ENCODE assay signal across 13 cellular contexts in genomic region chr5:169629847-169630548, GRCh38. TPM values are rescaled to one million over a fixed set of nuclear protein-coding genes. Genes with fewer than 3 reads are reported as not detected.
DNase-seq lines count a peak whose midpoint lies in the region; ATAC-seq, FAIRE-seq and TF ChIP-seq lines count a peak whose summit lies in the region.
"Had no signal": no experiment of that assay in that cellular context is flagged by ENCODE, and none has a peak within 500 bp of the region (broad histone marks: within the 10 kb centered on the region; RNA-seq: fewer than 3 reads in every experiment).

No MANE protein-coding gene starts in this region.

- no peaks in the 10 kb centered on the region for H3K4me1 ChIP-seq in GM12878 (ENCODE audit: control insufficient read depth, insufficient read depth, low read length)
- H3K4me1 ChIP-seq: esophagus muscularis mucosa had no signal

- in situ Hi-C loops in GM12878 (cut with MboI): no loop called here

- H4K20me1 ChIP-seq in GM12878 (ENCODE audit: control insufficient read depth, insufficient read depth): no peaks in the 10 kb centered on the region

- TF ChIP-seq EP300 in GM12878 (IDR thresholded peaks at IDR 0.05; ENCODE audit: borderline replicate concordance in 1 of 2, control insufficient read depth in 1 of 2, low read depth in 2 of 2, low read length in 2 of 2): no peak

- no peak for FAIRE-seq in GM12878 (lab: Jason Lieb, UNC)

- no peak overlapping the region for H3K27ac ChIP-seq in GM12878 (ENCODE audit: control insufficient read depth, insufficient read depth)
- H3K27ac ChIP-seq: 22Rv1, esophagus muscularis mucosa had no signal

- WGBS in GM12878 (ENCODE audit: insufficient coverage, insufficient replicate concordance, low lambda C conversion rate, missing lambda C conversion rate): 67% methylated on average over 6 of the region's 6 CpGs

- H3K27me3 ChIP-seq in GM12878 (replicated peaks in 1 of 2; ENCODE audit: control insufficient read depth in 2 of 2, insufficient read depth in 2 of 2, low read length in 1 of 2): no peaks in the 10 kb centered on the region
- H3K27me3 ChIP-seq: esophagus muscularis mucosa had no signal

- no peak for TF ChIP-seq CTCF in GM12878 (IDR thresholded peaks at IDR 0.05 in 2 of 3, conservative IDR thresholded peaks at IDR 0.05 in 1 of 3; ENCODE audit: control insufficient read depth in 2 of 3, extremely low read depth in 1 of 3, insufficient read depth in 1 of 3, low read depth in 3 of 3, low read length in 3 of 3)

- DNase-seq in DMS53 (lab: John Stamatoyannopoulos, UW) (peak; percentile 11), DMS53 treated with DMSO at 0.1 percent for 48 hours (lab: John Stamatoyannopoulos, UW; ENCODE audit: unreplicated experiment) (no peak), LHCN-M2 (ENCODE audit: low read depth) (peak; percentile 74), GM12878 (ENCODE audit: low read depth, low spot score) (no peak), non-pigmented ciliary epithelial cell (ENCODE audit: low read depth) (peak; percentile 78), NCI-H345 treated with DMSO at 0.1 percent for 48 hours (lab: John Stamatoyannopoulos, UW; ENCODE audit: unreplicated experiment) (no peak), DMS153 treated with DMSO at 0.1 percent for 48 hours (lab: John Stamatoyannopoulos, UW; ENCODE audit: unreplicated experiment) (no peak)
- DNase-seq: activated effector memory CD4-positive, alpha-beta T cell treated with Interleukin-2 at 50 U/mL for 16 hours; MM.1S; NCI-H82 had no signal

- H3K9me3 ChIP-seq in GM12878 (replicated peaks; ENCODE audit: control insufficient read depth, insufficient read depth, low read length): no peaks in the 10 kb centered on the region

- SMC1A ChIA-PET in GM12878 (lab: Charles Lee; ENCODE audit: uncharacterized antibody, unreplicated experiment): interaction anchor here (1.0 kb wide), 1 partner anchor 17 kb away, joined by 3 read pairs; no protein-coding TSS in a partner anchor

- no peak for TF ChIP-seq RAD21 in GM12878 (IDR thresholded peaks at IDR 0.05; ENCODE audit: insufficient read depth, low read depth, low read length)

- no peak overlapping the region for H3K4me3 ChIP-seq in GM12878
- H3K4me3 ChIP-seq: esophagus muscularis mucosa had no signal

- no peak overlapping the region for H2AFZ ChIP-seq in GM12878 (ENCODE audit: control insufficient read depth, low read depth, low read length)

- no peak for TF ChIP-seq POLR2A in GM12878 (IDR thresholded peaks at IDR 0.05; ENCODE audit: low read depth, low read length)

- no peak overlapping the region for H3K4me2 ChIP-seq in GM12878 (ENCODE audit: control insufficient read depth, insufficient read depth)

- no peaks in the 10 kb centered on the region for H3K79me2 ChIP-seq in GM12878 (ENCODE audit: control insufficient read depth, insufficient read depth, low read length)

- BruUV-seq in GM12878 (replicated peaks; lab: Mats Ljungman, UMichigan): no TSS peak

- CTCF ChIA-PET in GM12878 (lab: Yijun Ruan, JAX): no interaction called here

- H3K36me3 ChIP-seq in GM12878 (ENCODE audit: control insufficient read depth in 2 of 2, insufficient read depth in 2 of 2, low read length in 1 of 2): no peaks in the 10 kb centered on the region
- H3K36me3 ChIP-seq: esophagus muscularis mucosa had no signal

- ATAC-seq in GM12878: peak; percentile 83
- no peak for ATAC-seq in GM21526 (IDR thresholded peaks at IDR 0.05; ENCODE audit: low FRiP score, unreplicated experiment)

- RAD21 ChIA-PET in GM12878 (lab: Charles Lee; ENCODE audit: unreplicated experiment): no interaction called here

- POLR2A ChIA-PET in GM12878 (lab: Charles Lee): interaction anchor here (1.0 kb wide), 1 partner anchor 22 kb away, joined by 3 read pairs; no protein-coding TSS in a partner anchor

- H3K9ac ChIP-seq in GM12878 (ENCODE audit: control insufficient read depth, insufficient read depth, low read length): no peak overlapping the region

- intact Hi-C loops in GM12878 (cut with micrococcal nuclease; ENCODE audit: unreplicated experiment): no loop called here

TF ChIP-seq in GM12878, 131 proteins besides CTCF, POLR2A, EP300 and RAD21 (continues in another document):
- TF ChIP-seq ZZZ3 (IDR thresholded peaks at IDR 0.05; ENCODE audit: control insufficient read depth, insufficient read length, low read depth) (no peak), KDM1A (IDR thresholded peaks at IDR 0.05; ENCODE audit: borderline replicate concordance) (no peak), RUNX3 (IDR thresholded peaks at IDR 0.05; ENCODE audit: low read length) (no peak), HSF1 (IDR thresholded peaks at IDR 0.05; ENCODE audit: low read depth, low read length) (no peak), ASH2L (IDR thresholded peaks at IDR 0.05; ENCODE audit: borderline replicate concordance, low read depth) (no peak), PAX8 (IDR thresholded peaks at IDR 0.05) (no peak), CREM (IDR thresholded peaks at IDR 0.05; ENCODE audit: low read depth) (no peak), SMC3 (IDR thresholded peaks at IDR 0.05; ENCODE audit: borderline replicate concordance, low read length) (no peak), CBX3 (IDR thresholded peaks at IDR 0.05; ENCODE audit: borderline replicate concordance, low read depth) (no peak), HDAC6 (IDR thresholded peaks at IDR 0.05; ENCODE audit: unreplicated experiment) (no peak), CHD1 (IDR thresholded peaks at IDR 0.05; ENCODE audit: low read depth, low read length) (no peak), USF2 (IDR thresholded peaks at IDR 0.05; ENCODE audit: borderline replicate concordance, low read depth, low read length) (no peak), GATAD2B (conservative IDR thresholded peaks at IDR 0.05; ENCODE audit: low read depth) (no peak), MYB (IDR thresholded peaks at IDR 0.05; ENCODE audit: borderline replicate concordance, low read depth, low read length) (no peak), EZH2 (IDR thresholded peaks at IDR 0.05; ENCODE audit: borderline replicate concordance, control insufficient read depth, low read depth, low read length) (no peak), SIX5 (IDR thresholded peaks at IDR 0.05; ENCODE audit: low read depth, low read length, severe bottlenecking) (no peak)

RNA-seq across cellular contexts. Expression of gene DOCK2, which starts 7.1 kb away (rescaled TPM):
- total RNA-seq in LHCN-M2 (2014; rRNA removed) (6.1 and 9.9 TPM in 2 replicates), GM12878 (2014; rRNA removed) (172 and 178 TPM in 2 replicates), GM12878 (2014; rRNA removed; fragmentation: Illumina TruSeq; extraction: Trizol) (125 and 126 TPM in 2 replicates), GM12878 (2021) (179 and 192 TPM in 2 replicates)
- polyA plus RNA-seq in LHCN-M2 (2012): 9.4 TPM
- total RNA-seq in GM12878 (2013; cell fraction: nucleolus; rRNA removed): 746 and 764 TPM in 2 replicates
- 75.8 TPM for polyA plus RNA-seq in GM12878 (2011; ENCODE audit: low read depth)
- polyA plus RNA-seq in GM12878 (2011; rRNA removed) (130 and 171 TPM in 2 replicates), GM12878 (2014; fragmentation: Illumina TruSeq; extraction: Trizol) (123 and 129 TPM in 2 replicates), GM12878 (2014; fragmentation: Nextera tagmentation; extraction: Ambion mirVana) (10 to 100 TPM; 34.2 to 41.6 TPM), GM12878 (2014; rRNA removed) (95.5 and 104 TPM in 2 replicates), GM12878 (2016; fragmentation: Nextera tagmentation; extraction: Ambion mirVana) (100 to 1,000 TPM; 109 to 114 TPM)
- polyA plus RNA-seq in GM12878 (2011; cell fraction: cytosol; rRNA removed): 148 and 150 TPM in 2 replicates
- polyA plus RNA-seq in GM12878 (2011; cell fraction: nucleus; rRNA removed): 183 and 219 TPM in 2 replicates
- 87.1 and 104 TPM in 2 replicates for polyA plus RNA-seq in GM12878 (2012)
- polyA minus RNA-seq in GM12878 (2011; rRNA and poly(A)+ RNA removed): 381 and 449 TPM in 2 replicates
- polyA minus RNA-seq in GM12878 (2011; cell fraction: cytosol; rRNA and poly(A)+ RNA removed): 66.6 and 92.6 TPM in 2 replicates
- 411 and 600 TPM in 2 replicates for polyA minus RNA-seq in GM12878 (2011; cell fraction: nucleus; rRNA and poly(A)+ RNA removed)

RNA-seq across cellular contexts. Expression of gene SPDL1, which starts 46.4 kb away (rescaled TPM):
- total RNA-seq in LHCN-M2 (2014; rRNA removed) (117 and 154 TPM in 2 replicates), GM12878 (2014; rRNA removed) (34.2 and 38.9 TPM in 2 replicates), GM12878 (2014; rRNA removed; fragmentation: Illumina TruSeq; extraction: Trizol) (49.1 and 51.5 TPM in 2 replicates), GM12878 (2021) (34.5 and 39.2 TPM in 2 replicates)
- 30.4 TPM for polyA plus RNA-seq in LHCN-M2 (2012)
- total RNA-seq in GM12878 (2013; cell fraction: nucleolus; rRNA removed): 33.6 and 40.2 TPM in 2 replicates
- polyA plus RNA-seq in GM12878 (2011; ENCODE audit: low read depth): 9.1 TPM
- polyA plus RNA-seq in GM12878 (2011; rRNA removed) (39.7 and 70.1 TPM in 2 replicates), GM12878 (2014; fragmentation: Illumina TruSeq; extraction: Trizol) (67.6 TPM in 2 replicates), GM12878 (2014; fragmentation: Nextera tagmentation; extraction: Ambion mirVana) (10 to 100 TPM; 36.6 to 40.4 TPM), GM12878 (2014; rRNA removed) (39.2 and 53.0 TPM in 2 replicates), GM12878 (2016; fragmentation: Nextera tagmentation; extraction: Ambion mirVana) (10 to 100 TPM; 60.6 to 69.9 TPM)
- polyA plus RNA-seq in GM12878 (2011; cell fraction: cytosol; rRNA removed): 12.9 and 14.3 TPM in 2 replicates
- polyA plus RNA-seq in GM12878 (2011; cell fraction: nucleus; rRNA removed): 41.2 and 50.0 TPM in 2 replicates
- 17.6 and 18.1 TPM in 2 replicates for polyA plus RNA-seq in GM12878 (2012)
- polyA minus RNA-seq in GM12878 (2011; rRNA and poly(A)+ RNA removed): 18.7 and 25.0 TPM in 2 replicates
- polyA minus RNA-seq in GM12878 (2011; cell fraction: cytosol; rRNA and poly(A)+ RNA removed): 11.9 and 12.7 TPM in 2 replicates
- 28.4 and 37.2 TPM in 2 replicates for polyA minus RNA-seq in GM12878 (2011; cell fraction: nucleus; rRNA and poly(A)+ RNA removed)

Comparison
In these comparisons a context has a peak if more than half of its experiments do, and no peak if none do; other contexts are left out.
1. DNase-seq: peak in DMS53 (single experiment), LHCN-M2 (single experiment) and non-pigmented ciliary epithelial cell (single experiment); none in DMS53 treated with DMSO at 0.1 percent for 48 hours (single experiment), GM12878 (single experiment), NCI-H345 treated with DMSO at 0.1 percent for 48 hours (single experiment) and DMS153 treated with DMSO at 0.1 percent for 48 hours (single experiment).
2. RNA of gene DOCK2, which starts 7.1 kb away (total RNA-seq): 125 to 764 TPM in GM12878; 6.1 to 9.9 TPM in LHCN-M2; every median in the first group is over 10 times any median in the second.